14 cellular contexts compared by ENCODE assay signal in the genomic region with DNA sequence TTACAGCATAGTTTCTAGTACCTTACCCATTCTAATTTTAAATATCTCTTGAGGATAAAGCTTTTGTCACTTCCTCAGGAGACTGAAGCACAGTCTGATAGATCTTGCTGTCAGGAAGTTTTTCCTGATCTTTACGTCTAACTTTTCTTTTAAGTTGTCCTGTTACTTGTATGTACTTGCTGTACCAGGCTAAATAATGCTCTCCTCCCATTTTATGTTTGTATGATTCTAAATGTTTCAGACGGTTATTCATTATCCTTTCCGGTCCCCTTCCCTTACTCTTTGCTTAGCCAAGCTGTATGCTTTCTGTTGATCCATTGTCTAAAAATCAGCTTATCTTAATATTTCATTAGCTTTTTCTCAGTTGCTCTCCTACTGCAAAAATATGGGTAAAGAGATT. TPM values are rescaled to one million over a fixed set of nuclear protein-coding genes. Genes with fewer than 3 reads are reported as not detected.
DNase-seq lines count a peak whose midpoint lies in the region; ATAC-seq, FAIRE-seq and TF ChIP-seq lines count a peak whose summit lies in the region.
"Had no signal": no experiment of that assay in that cellular context is flagged by ENCODE, and none has a peak within 500 bp of the region (broad histone marks: within the 10 kb centered on the region; RNA-seq: fewer than 3 reads in every experiment).

No MANE protein-coding gene starts in this region.

- H3K36me3 Mint-ChIP-seq in natural killer cell, result peaks cover 9% of the 10 kb centered on the region

- in situ Hi-C loops in HepG2 (cut with HindIII; ENCODE audit: extremely low pct_ligation_motif_present, low pct_unique_long_range_greater_than_20kb), result no loop called here

- H3K4me3 Mint-ChIP-seq in natural killer cell, result no peak overlapping the region

- peaks cover 58 to 64% of the 10 kb centered on the region in 2 donors for H3K4me1 Mint-ChIP-seq in natural killer cell

- peaks cover 98% of the 10 kb centered on the region for H3K79me2 ChIP-seq in HepG2 (ENCODE audit: insufficient read depth, low read length)
- H3K79me2 ChIP-seq in keratinocyte (ENCODE audit: control insufficient read depth, insufficient read depth, low read length), result peaks cover 60% of the 10 kb centered on the region

- no peak overlapping the region for H3K4me3 ChIP-seq in liver (ENCODE audit: low read depth in 1 of 3, low read length in 3 of 3)
- H3K4me3 ChIP-seq in HepG2 (replicated peaks in 1 of 3; ENCODE audit: insufficient read depth in 1 of 3, low read depth in 2 of 3, low read length in 3 of 3), result no peak overlapping the region
- no peak overlapping the region for H3K4me3 ChIP-seq in bronchial epithelial cell (ENCODE audit: low read depth, low read length)
- H3K4me3 ChIP-seq in keratinocyte (ENCODE audit: control insufficient read depth in 2 of 3, extremely low read depth in 1 of 3, insufficient read depth in 2 of 3, low read depth in 1 of 3, low read length in 3 of 3), result peak overlapping the region in 2 of 3 experiments; percentile 17 to 38
- H3K4me3 ChIP-seq: GM23248 had no signal

- H3K9me3 Mint-ChIP-seq in natural killer cell, result no peaks in the 10 kb centered on the region

- POLR2A ChIA-PET in HepG2 (lab: Yijun Ruan, JAX), result interaction anchor here (0.8 kb wide), 1 partner anchor 50 kb away, joined by 3 read pairs; no protein-coding TSS in a partner anchor

- TF ChIP-seq RAD21 in liver (IDR thresholded peaks at IDR 0.05) (no peak), HepG2 (CRISPR knock-in tag; IDR thresholded peaks at IDR 0.05) (no peak)

- dilution Hi-C loops in keratinocyte (cut with MboI; ENCODE audit: extremely low pct_ligation_motif_present, low sequenced_read_pairs), result no loop called here

- H3K4me1 ChIP-seq in liver (ENCODE audit: control insufficient read depth in 4 of 4, insufficient read depth in 4 of 4, low read length in 3 of 4) (peaks cover 7 to 51% (median 29%) of the 10 kb centered on the region in 4 donors), HepG2 (ENCODE audit: insufficient read depth, low read length) (peaks cover 82% of the 10 kb centered on the region), keratinocyte (ENCODE audit: control insufficient read depth, extremely low read depth, insufficient read depth, low read length) (peaks cover 69% of the 10 kb centered on the region)

- no peak for TF ChIP-seq POLR2A in HepG2 (IDR thresholded peaks at IDR 0.05; ENCODE audit: insufficient read depth in 1 of 2, low read depth in 2 of 2, low read length in 2 of 2)

- ATAC-seq in HepG2, result no peak
- no peak for ATAC-seq in natural killer cell

- FAIRE-seq in HepG2 (lab: Jason Lieb, UNC) (no peak), bronchial epithelial cell (lab: Jason Lieb, UNC) (no peak), keratinocyte (lab: Jason Lieb, UNC) (peak; percentile 51)

- H3K27ac ChIP-seq in liver (ENCODE audit: low read depth in 1 of 2, low read length in 2 of 2), result peak overlapping the region; percentile 7 to 13
- H3K27ac ChIP-seq in HepG2 (ENCODE audit: extremely low read length, insufficient read depth, low read length), result no peak overlapping the region
- H3K27ac ChIP-seq in keratinocyte (ENCODE audit: control insufficient read depth, insufficient read depth, low read length), result peak overlapping the region; percentile 17
- H3K27ac ChIP-seq: GM23248 had no signal

- intact Hi-C loops in HepG2 (cut with micrococcal nuclease; ENCODE audit: unreplicated experiment), result no loop called here
- intact Hi-C loops in natural killer cell (cut with micrococcal nuclease), result no loop called here
- intact Hi-C loops in posterior vena cava (cut with DNase I), result loop anchor here in 1 of 2 donors (5.0 kb wide), 1 partner anchor 75 kb away; no protein-coding TSS in a partner anchor

- H2AFZ ChIP-seq in HepG2 (ENCODE audit: low read length) (no peak overlapping the region), keratinocyte (ENCODE audit: control insufficient read depth, low read length) (no peak overlapping the region)
- H2AFZ ChIP-seq: GM23248 had no signal

- H4K20me1 ChIP-seq in HepG2 (ENCODE audit: insufficient read depth, low read length) (peaks cover 42% of the 10 kb centered on the region), keratinocyte (ENCODE audit: control insufficient read depth, extremely low read depth, insufficient read depth, low read length) (peaks cover 28% of the 10 kb centered on the region)

- H3K4me2 ChIP-seq in HepG2 (ENCODE audit: low read depth, low read length) (no peak overlapping the region; the same call in 1 of the 2 replicates), keratinocyte (ENCODE audit: control insufficient read depth, extremely low read depth, insufficient read depth, low read depth, low read length) (peak overlapping the region; percentile 68)

- no peaks in the 10 kb centered on the region for H3K36me3 ChIP-seq in liver (ENCODE audit: control insufficient read depth in 4 of 4, insufficient read depth in 3 of 4, low read depth in 1 of 4, low read length in 3 of 4)
- no peaks in the 10 kb centered on the region for H3K36me3 ChIP-seq in HepG2 (replicated peaks in 1 of 2; ENCODE audit: control insufficient read depth in 1 of 2, insufficient read depth in 2 of 2, low read length in 2 of 2)
- no peaks in the 10 kb centered on the region for H3K36me3 ChIP-seq in bronchial epithelial cell (ENCODE audit: control insufficient read depth, insufficient read depth, low read length)
- H3K36me3 ChIP-seq in keratinocyte (ENCODE audit: control insufficient read depth in 2 of 2, extremely low read depth in 1 of 2, insufficient read depth in 2 of 2, low read length in 2 of 2), result no peaks in the 10 kb centered on the region

- TF ChIP-seq CTCF in liver (IDR thresholded peaks at IDR 0.05; ENCODE audit: low read depth, low read length, missing input control) (no peak), HepG2 (CRISPR knock-in tag; IDR thresholded peaks at IDR 0.05) (no peak), bronchial epithelial cell (IDR thresholded peaks at IDR 0.05; ENCODE audit: insufficient read depth, low read length, severe bottlenecking) (no peak), keratinocyte (optimal IDR thresholded peaks at IDR 0.05 in 1 of 3, IDR thresholded peaks at IDR 0.05 in 1 of 3, conservative IDR thresholded peaks at IDR 0.05 in 1 of 3; ENCODE audit: extremely low read depth in 1 of 3, insufficient read depth in 2 of 3, low read length in 3 of 3) (no peak), natural killer cell (IDR thresholded peaks at IDR 0.05) (no peak)

- no TSS peak for BruUV-seq in HepG2 (replicated peaks; lab: Mats Ljungman, UMichigan)

- no peak overlapping the region for H3K27ac Mint-ChIP-seq in natural killer cell

- H3K27me3 ChIP-seq in liver (ENCODE audit: control insufficient read depth in 4 of 4, insufficient read depth in 4 of 4, low read length in 3 of 4) (no peaks in the 10 kb centered on the region), HepG2 (ENCODE audit: control insufficient read depth in 1 of 2, insufficient read depth in 2 of 2, low read length in 2 of 2) (no peaks in the 10 kb centered on the region; a peak in 1 of 5 replicates), bronchial epithelial cell (ENCODE audit: control insufficient read depth, insufficient read depth, low read length) (no peaks in the 10 kb centered on the region), keratinocyte (ENCODE audit: control insufficient read depth, extremely low read depth, insufficient read depth, low read length) (no peaks in the 10 kb centered on the region)

- TF ChIP-seq EP300 in HepG2 (IDR thresholded peaks at IDR 0.05; ENCODE audit: low read depth in 2 of 2, low read length in 2 of 2) (no peak), HepG2 (CRISPR knock-in tag; IDR thresholded peaks at IDR 0.05; ENCODE audit: borderline replicate concordance) (no peak)

- H3K9me3 ChIP-seq in liver (ENCODE audit: control insufficient read depth in 4 of 4, low read length in 3 of 4) (no peaks in the 10 kb centered on the region), HepG2 (ENCODE audit: low read length) (no peaks in the 10 kb centered on the region), keratinocyte (ENCODE audit: control insufficient read depth, low read depth, low read length) (no peaks in the 10 kb centered on the region)

- DNase-seq in HepG2 (ENCODE audit: low spot score) (no peak), bronchial epithelial cell (ENCODE audit: low read depth) (peak; percentile 79), keratinocyte (ENCODE audit: low read depth, low spot score) (no peak), natural killer cell (no peak), SKM-1 (lab: John Stamatoyannopoulos, UW; ENCODE audit: unreplicated experiment) (no peak), posterior vena cava (ENCODE audit: low spot score) (no peak)
- no peak for DNase-seq in stimulated activated CD4-positive, alpha-beta T cell treated with anti-CD3 and anti-CD28 coated beads, Interleukin-15, amount 100 ng/mL, for 24 hours
- DNase-seq: AML-193, GM23248, MV-4-11, NCI-H1436, NCI-H2081 treated with DMSO at 0.1 percent for 48 hours, NCI-H524 had no signal

- 74% methylated on average over 3 of the region's 3 CpGs for WGBS in liver
- 90% methylated on average over 3 of the region's 3 CpGs for WGBS in HepG2 (ENCODE audit: low lambda C conversion rate)

- peaks cover 35 to 67% of the 10 kb centered on the region in 2 donors for H3K27me3 Mint-ChIP-seq in natural killer cell (ENCODE audit: low read depth in 2 of 2)

- CTCF ChIA-PET in HepG2 (lab: Yijun Ruan, JAX; ENCODE audit: low intra/inter-chr PET ratio, low total read pairs), result no interaction called here

- peaks cover 2% of the 10 kb centered on the region for H3K9me1 ChIP-seq in keratinocyte (ENCODE audit: control insufficient read depth, extremely low read depth, insufficient read depth, low read length)

- H3K9ac ChIP-seq in liver (ENCODE audit: low read depth in 1 of 2, low read length in 2 of 2), result no peak overlapping the region
- no peak overlapping the region for H3K9ac ChIP-seq in HepG2 (ENCODE audit: insufficient read depth, low read depth, low read length)
- no peak overlapping the region for H3K9ac ChIP-seq in keratinocyte (ENCODE audit: control insufficient read depth, extremely low read depth, insufficient read depth, low read length)
- H3K9ac ChIP-seq: GM23248 had no signal

RNA-seq across cellular contexts. Expression of a gene that starts 6.0 kb away (rescaled TPM):
- total RNA-seq in liver, result 100 to 1,000 TPM in 1 of 2 donors, 10 to 100 TPM in 1; 78.6 to 169 TPM
- polyA plus RNA-seq in liver, result 10 to 100 TPM; 28.0 to 29.2 TPM
- 54.4 and 72.2 TPM in 2 replicates for total RNA-seq in HepG2 (2016; rRNA removed; fragmentation: Illumina TruSeq; extraction: Trizol)
- total RNA-seq in HepG2 (2016; cell fraction: cytosol; rRNA removed; fragmentation: Illumina TruSeq; extraction: Trizol; ENCODE audit: low read depth), result 23.8 and 24.8 TPM in 2 replicates
- total RNA-seq in HepG2 (2016; cell fraction: insoluble cytoplasmic fraction; rRNA removed; fragmentation: Illumina TruSeq; extraction: Trizol), result 51.9 and 66.9 TPM in 2 replicates
- total RNA-seq in HepG2 (2016; cell fraction: membrane; rRNA removed; fragmentation: Illumina TruSeq; extraction: Trizol), result 27.8 and 29.0 TPM in 2 replicates
- total RNA-seq in HepG2 (2016; cell fraction: nucleus; rRNA removed; fragmentation: Illumina TruSeq; extraction: Trizol), result 65.7 and 68.9 TPM in 2 replicates
- polyA plus RNA-seq in HepG2 (2011; rRNA removed), result 16.2 and 17.9 TPM in 2 replicates
- polyA plus RNA-seq in HepG2 (2011; cell fraction: cytosol; rRNA removed), result 10.1 and 15.9 TPM in 2 replicates
- polyA plus RNA-seq in HepG2 (2011; cell fraction: nucleus; rRNA removed), result 18.6 and 22.0 TPM in 2 replicates
- polyA plus RNA-seq in HepG2 (2012), result 30.2 and 31.4 TPM in 2 replicates
- polyA plus RNA-seq in HepG2 (2016; cell fraction: cytosol; fragmentation: Illumina TruSeq; extraction: Trizol; ENCODE audit: low read depth), result 0.95 and 1.2 TPM in 2 replicates
- 35.8 and 36.1 TPM in 2 replicates for polyA plus RNA-seq in HepG2 (2016; cell fraction: insoluble cytoplasmic fraction; fragmentation: Illumina TruSeq; extraction: Trizol; ENCODE audit: low read depth)
- 5.1 and 6.3 TPM in 2 replicates for polyA plus RNA-seq in HepG2 (2016; cell fraction: membrane; fragmentation: Illumina TruSeq; extraction: Trizol; ENCODE audit: low read depth)
- polyA plus RNA-seq in HepG2 (2016; cell fraction: nucleus; fragmentation: Illumina TruSeq; extraction: Trizol; ENCODE audit: insufficient read depth, low read depth), result 31.1 and 33.7 TPM in 2 replicates
- polyA minus RNA-seq in HepG2 (2011; rRNA and poly(A)+ RNA removed; ENCODE audit: low replicate concordance), result 46.5 and 46.8 TPM in 2 replicates
- 52.1 and 66.1 TPM in 2 replicates for polyA minus RNA-seq in HepG2 (2011; cell fraction: cytosol; rRNA and poly(A)+ RNA removed)
- polyA minus RNA-seq in HepG2 (2011; cell fraction: nucleus; rRNA and poly(A)+ RNA removed), result 151 and 164 TPM in 2 replicates
- total RNA-seq in bronchial epithelial cell, result 65.6 and 87.6 TPM in 2 replicates
- 22.1 to 28.8 TPM (median 25.3 TPM) in 3 replicates for polyA plus RNA-seq in keratinocyte
- 60.7 TPM for polyA plus RNA-seq in keratinocyte (2011; ENCODE audit: low read depth)
- 19.6 and 29.9 TPM in 2 replicates for polyA plus RNA-seq in keratinocyte (2011; cell fraction: cytosol; rRNA removed)
- polyA plus RNA-seq in keratinocyte (2011; cell fraction: nucleus; rRNA removed), result 32.0 and 36.7 TPM in 2 replicates
- 23.3 and 31.8 TPM in 2 replicates for polyA plus RNA-seq in keratinocyte (2012; ENCODE audit: low replicate concordance)
- polyA minus RNA-seq in keratinocyte, result 31.0 to 127 TPM (median 68.3 TPM) in 3 replicates
- 47.2 TPM for polyA minus RNA-seq in keratinocyte (2011; cell fraction: cytosol; rRNA and poly(A)+ RNA removed)
- 61.3 and 130 TPM in 2 replicates for polyA minus RNA-seq in keratinocyte (2011; cell fraction: nucleus; rRNA and poly(A)+ RNA removed)
- total RNA-seq in natural killer cell, result 10 to 100 TPM; 38.4 to 52.3 (median 42.1) TPM
- 100 to 1,000 TPM in 1 of 2 donors, 10 to 100 TPM in 1; 77.6 to 101 TPM for total RNA-seq in posterior vena cava

RNA-seq across cellular contexts. Expression of a gene that starts 17.1 kb away (rescaled TPM):
- total RNA-seq in liver (1 to 10 TPM in 1 of 2 donors, under 1 TPM in 1; 0.50 to 1.2 TPM), HepG2 (2016; rRNA removed; fragmentation: Illumina TruSeq; extraction: Trizol) (4.1 and 6.1 TPM in 2 replicates), bronchial epithelial cell (1.7 and 1.8 TPM in 2 replicates), natural killer cell (not detected), posterior vena cava (1 to 10 TPM; 4.9 to 6.0 TPM)
- polyA plus RNA-seq in liver (under 1 TPM; 0.31 to 0.86 TPM), HepG2 (2011; rRNA removed) (7.2 and 7.6 TPM in 2 replicates), keratinocyte (2.7 to 4.0 TPM (median 3.7 TPM) in 3 replicates)
- 9.6 and 10.5 TPM in 2 replicates for total RNA-seq in HepG2 (2016; cell fraction: cytosol; rRNA removed; fragmentation: Illumina TruSeq; extraction: Trizol; ENCODE audit: low read depth)
- total RNA-seq in HepG2 (2016; cell fraction: insoluble cytoplasmic fraction; rRNA removed; fragmentation: Illumina TruSeq; extraction: Trizol), result 3.9 and 5.8 TPM in 2 replicates
- 9.2 and 11.6 TPM in 2 replicates for total RNA-seq in HepG2 (2016; cell fraction: membrane; rRNA removed; fragmentation: Illumina TruSeq; extraction: Trizol)
- 5.6 and 5.9 TPM in 2 replicates for total RNA-seq in HepG2 (2016; cell fraction: nucleus; rRNA removed; fragmentation: Illumina TruSeq; extraction: Trizol)
- 5.8 and 7.1 TPM in 2 replicates for polyA plus RNA-seq in HepG2 (2011; cell fraction: cytosol; rRNA removed)
- polyA plus RNA-seq in HepG2 (2011; cell fraction: nucleus; rRNA removed), result 10.9 and 15.5 TPM in 2 replicates
- 3.8 and 5.5 TPM in 2 replicates for polyA plus RNA-seq in HepG2 (2012)
- 12.4 and 13.2 TPM in 2 replicates for polyA plus RNA-seq in HepG2 (2016; cell fraction: cytosol; fragmentation: Illumina TruSeq; extraction: Trizol; ENCODE audit: low read depth)
- 3.1 and 3.6 TPM in 2 replicates for polyA plus RNA-seq in HepG2 (2016; cell fraction: insoluble cytoplasmic fraction; fragmentation: Illumina TruSeq; extraction: Trizol; ENCODE audit: low read depth)
- polyA plus RNA-seq in HepG2 (2016; cell fraction: membrane; fragmentation: Illumina TruSeq; extraction: Trizol; ENCODE audit: low read depth), result 8.8 and 10.0 TPM in 2 replicates
- 10.3 and 11.4 TPM in 2 replicates for polyA plus RNA-seq in HepG2 (2016; cell fraction: nucleus; fragmentation: Illumina TruSeq; extraction: Trizol; ENCODE audit: insufficient read depth, low read depth)
- 9.7 and 11.0 TPM in 2 replicates for polyA minus RNA-seq in HepG2 (2011; rRNA and poly(A)+ RNA removed; ENCODE audit: low replicate concordance)
- 2.6 and 3.7 TPM in 2 replicates for polyA minus RNA-seq in HepG2 (2011; cell fraction: cytosol; rRNA and poly(A)+ RNA removed)
- polyA minus RNA-seq in HepG2 (2011; cell fraction: nucleus; rRNA and poly(A)+ RNA removed), result 4.5 and 8.3 TPM in 2 replicates
- 0.50 TPM for polyA plus RNA-seq in keratinocyte (2011; ENCODE audit: low read depth)
- 2.5 and 2.7 TPM in 2 replicates for polyA plus RNA-seq in keratinocyte (2011; cell fraction: cytosol; rRNA removed)
- polyA plus RNA-seq in keratinocyte (2011; cell fraction: nucleus; rRNA removed), result 5.7 and 6.9 TPM in 2 replicates
- polyA plus RNA-seq in keratinocyte (2012; ENCODE audit: low replicate concordance), result 1.7 and 2.0 TPM in 2 replicates
- polyA minus RNA-seq in keratinocyte, result 0.49 to 2.4 TPM (median 2.4 TPM) in 3 replicates
- 0.96 TPM for polyA minus RNA-seq in keratinocyte (2011; cell fraction: cytosol; rRNA and poly(A)+ RNA removed)
- polyA minus RNA-seq in keratinocyte (2011; cell fraction: nucleus; rRNA and poly(A)+ RNA removed), result 1.2 and 2.6 TPM in 2 replicates

Comparison
In these comparisons a context has a peak if more than half of its experiments do, and no peak if none do; other contexts are left out.
1. H3K4me3 ChIP-seq: peak in keratinocyte (2 of 3); none in liver (0 of 3), HepG2 (0 of 3) and bronchial epithelial cell (single experiment).